23 cellular contexts compared by ENCODE assay signal in genomic region chr14:74506408-74506807, GRCh38. TPM values are rescaled to one million over a fixed set of nuclear protein-coding genes. Genes with fewer than 3 reads are reported as not detected.
A peak's percentile ranks its signal among the peaks of the same experiment; 100 is the strongest.
DNase-seq lines count a peak whose midpoint lies in the region; ATAC-seq lines count a peak whose summit lies in the region.
"Had no signal": no experiment of that assay in that cellular context is flagged by ENCODE, and none has a peak within 500 bp of the region (broad histone marks: within the 10 kb centered on the region; RNA-seq: fewer than 3 reads in every experiment).

No MANE protein-coding gene starts in this region.

- no peak overlapping the region for H3K27ac Mint-ChIP-seq in activated naive CD8-positive, alpha-beta T cell treated with anti-CD3 and anti-CD28 coated beads, Interleukin-2, amount 10 ng/mL, durations not matched to agents 7 days and 5 days
- H3K27ac Mint-ChIP-seq in activated naive CD8-positive, alpha-beta T cell treated with anti-CD3 and anti-CD28 coated beads for 36 hours, result no peak overlapping the region
- peak overlapping the region; percentile 57 for H3K27ac Mint-ChIP-seq in stimulated activated memory B cell treated with anti-CD40 and anti-IgM and Interleukin-4, amounts not matched to agents 10 μg/mL and 1 μg/mL and 100 μg/mL, for 72 hours
- H3K27ac Mint-ChIP-seq: activated CD4-positive, alpha-beta T cell treated with anti-CD3 and anti-CD28 coated beads, Interleukin-2, amount 10 ng/mL, durations not matched to agents 7 days and 5 days; activated T-cell treated with anti-CD3 and anti-CD28 coated beads, Interleukin-2, amount 50 U/mL, for 24 hours had no signal

- H3K4me1 Mint-ChIP-seq in activated naive CD8-positive, alpha-beta T cell treated with anti-CD3 and anti-CD28 coated beads, Interleukin-2, amount 10 ng/mL, durations not matched to agents 7 days and 5 days, result no peaks in the 10 kb centered on the region
- H3K4me1 Mint-ChIP-seq in activated naive CD8-positive, alpha-beta T cell treated with anti-CD3 and anti-CD28 coated beads for 36 hours, result no peaks in the 10 kb centered on the region
- peaks cover 19% of the 10 kb centered on the region for H3K4me1 Mint-ChIP-seq in stimulated activated memory B cell treated with anti-CD40 and anti-IgM and Interleukin-4, amounts not matched to agents 10 μg/mL and 1 μg/mL and 100 μg/mL, for 72 hours

- ATAC-seq in activated naive CD8-positive, alpha-beta T cell treated with anti-CD3 and anti-CD28 coated beads, Interleukin-2, amount 10 ng/mL, durations not matched to agents 7 days and 5 days (ENCODE audit: low read depth), result no peak
- ATAC-seq in stimulated activated memory B cell treated with anti-CD40 and anti-IgM and Interleukin-4, amounts not matched to agents 10 μg/mL and 1 μg/mL and 100 μg/mL, for 72 hours, result peak; percentile 37
- ATAC-seq: A549; HCT116; psoas muscle; stimulated activated naive CD8-positive, alpha-beta T cell treated with anti-CD3 and anti-CD28 coated beads, Interleukin-15, amount 100 ng/mL, for 72 hours had no signal

- no peaks in the 10 kb centered on the region for H3K36me3 Mint-ChIP-seq in activated naive CD8-positive, alpha-beta T cell treated with anti-CD3 and anti-CD28 coated beads, Interleukin-2, amount 10 ng/mL, durations not matched to agents 7 days and 5 days
- H3K36me3 Mint-ChIP-seq in activated naive CD8-positive, alpha-beta T cell treated with anti-CD3 and anti-CD28 coated beads for 36 hours, result no peaks in the 10 kb centered on the region
- no peaks in the 10 kb centered on the region for H3K36me3 Mint-ChIP-seq in stimulated activated memory B cell treated with anti-CD40 and anti-IgM and Interleukin-4, amounts not matched to agents 10 μg/mL and 1 μg/mL and 100 μg/mL, for 72 hours

- H3K4me3 Mint-ChIP-seq in activated naive CD8-positive, alpha-beta T cell treated with anti-CD3 and anti-CD28 coated beads, Interleukin-2, amount 10 ng/mL, durations not matched to agents 7 days and 5 days, result no peak overlapping the region
- no peak overlapping the region for H3K4me3 Mint-ChIP-seq in activated naive CD8-positive, alpha-beta T cell treated with anti-CD3 and anti-CD28 coated beads for 36 hours
- no peak overlapping the region for H3K4me3 Mint-ChIP-seq in stimulated activated memory B cell treated with anti-CD40 and anti-IgM and Interleukin-4, amounts not matched to agents 10 μg/mL and 1 μg/mL and 100 μg/mL, for 72 hours
- H3K4me3 Mint-ChIP-seq: activated CD4-positive, alpha-beta T cell treated with anti-CD3 and anti-CD28 coated beads, Interleukin-2, amount 10 ng/mL, durations not matched to agents 7 days and 5 days; activated T-cell treated with anti-CD3 and anti-CD28 coated beads, Interleukin-2, amount 50 U/mL, for 24 hours; stimulated activated naive CD8-positive, alpha-beta T cell treated with anti-CD3 and anti-CD28 coated beads, Interleukin-15, amount 100 ng/mL, for 72 hours had no signal

- peaks cover 6% of the 10 kb centered on the region for H3K27me3 Mint-ChIP-seq in activated naive CD8-positive, alpha-beta T cell treated with anti-CD3 and anti-CD28 coated beads, Interleukin-2, amount 10 ng/mL, durations not matched to agents 7 days and 5 days
- H3K27me3 Mint-ChIP-seq in activated naive CD8-positive, alpha-beta T cell treated with anti-CD3 and anti-CD28 coated beads for 36 hours, result peaks cover 3% of the 10 kb centered on the region
- peaks cover 29% of the 10 kb centered on the region for H3K27me3 Mint-ChIP-seq in stimulated activated memory B cell treated with anti-CD40 and anti-IgM and Interleukin-4, amounts not matched to agents 10 μg/mL and 1 μg/mL and 100 μg/mL, for 72 hours
- H3K27me3 Mint-ChIP-seq: activated T-cell treated with anti-CD3 and anti-CD28 coated beads, Interleukin-2, amount 50 U/mL, for 24 hours had no signal

- H3K9me3 Mint-ChIP-seq in activated naive CD8-positive, alpha-beta T cell treated with anti-CD3 and anti-CD28 coated beads, Interleukin-2, amount 10 ng/mL, durations not matched to agents 7 days and 5 days, result no peaks in the 10 kb centered on the region
- H3K9me3 Mint-ChIP-seq in activated naive CD8-positive, alpha-beta T cell treated with anti-CD3 and anti-CD28 coated beads for 36 hours, result no peaks in the 10 kb centered on the region
- H3K9me3 Mint-ChIP-seq in stimulated activated memory B cell treated with anti-CD40 and anti-IgM and Interleukin-4, amounts not matched to agents 10 μg/mL and 1 μg/mL and 100 μg/mL, for 72 hours, result no peaks in the 10 kb centered on the region
- H3K9me3 Mint-ChIP-seq: activated CD4-positive, alpha-beta T cell treated with anti-CD3 and anti-CD28 coated beads, Interleukin-2, amount 10 ng/mL, durations not matched to agents 7 days and 5 days; activated T-cell treated with anti-CD3 and anti-CD28 coated beads, Interleukin-2, amount 50 U/mL, for 24 hours; stimulated activated naive CD8-positive, alpha-beta T cell treated with anti-CD3 and anti-CD28 coated beads, Interleukin-15, amount 100 ng/mL, for 72 hours had no signal

- POLR2A ChIA-PET in activated naive CD8-positive, alpha-beta T cell treated with anti-CD3 and anti-CD28 coated beads, Interleukin-2, amount 10 ng/mL, durations not matched to agents 7 days and 5 days (lab: Charles Lee), result no interaction called here

- peak; percentile 22 for DNase-seq in activated naive CD8-positive, alpha-beta T cell treated with anti-CD3 and anti-CD28 coated beads, Interleukin-2, amount 10 ng/mL, durations not matched to agents 7 days and 5 days
- DNase-seq in activated naive CD8-positive, alpha-beta T cell treated with anti-CD3 and anti-CD28 coated beads for 36 hours, result no peak
- DNase-seq in NAMALWA (ENCODE audit: low spot score) (peak; percentile 52), islet precursor cell (peak; percentile 42), NOMO-1 treated with dmso at 0.1 percent for 144 hours (lab: John Stamatoyannopoulos, UW; ENCODE audit: unreplicated experiment) (no peak), germinal center (ENCODE audit: low spot score) (no peak), NCI-H2081 treated with DMSO at 0.1 percent for 48 hours (lab: John Stamatoyannopoulos, UW) (no peak)
- DNase-seq: activated CD4-positive, alpha-beta T cell treated with anti-CD3 and anti-CD28 coated beads, Interleukin-2, amount 10 ng/mL, durations not matched to agents 7 days and 5 days; activated naive CD4-positive, alpha-beta T cell treated with anti-CD3 and anti-CD28 coated beads, Interleukin-2, amount 50 U/mL, for 16 hours; DMS153; KBM-7; kidney; MM.1S; NCI-H1417 treated with DMSO at 0.1 percent for 48 hours; NCI-H2081; NCI-H774; psoas muscle; SK-N-SH; stimulated activated naive CD8-positive, alpha-beta T cell treated with anti-CD3 and anti-CD28 coated beads, Interleukin-15, amount 100 ng/mL, for 72 hours had no signal

RNA-seq across cellular contexts. Expression of gene ISCA2, which starts 12.8 kb away (rescaled TPM):
- total RNA-seq in activated naive CD8-positive, alpha-beta T cell treated with anti-CD3 and anti-CD28 coated beads, Interleukin-2, amount 10 ng/mL, durations not matched to agents 7 days and 5 days, result 10 to 100 TPM; 31.2 to 34.5 TPM
- total RNA-seq in activated naive CD8-positive, alpha-beta T cell treated with anti-CD3 and anti-CD28 coated beads for 36 hours, result 10 to 100 TPM; 29.7 to 31.0 TPM

RNA-seq across cellular contexts. Expression of gene NPC2, which starts 13.3 kb away (rescaled TPM):
- total RNA-seq in activated naive CD8-positive, alpha-beta T cell treated with anti-CD3 and anti-CD28 coated beads, Interleukin-2, amount 10 ng/mL, durations not matched to agents 7 days and 5 days, result 10 to 100 TPM; 39.5 to 42.1 TPM
- total RNA-seq in activated naive CD8-positive, alpha-beta T cell treated with anti-CD3 and anti-CD28 coated beads for 36 hours, result 10 to 100 TPM; 12.5 to 14.2 TPM

Comparison
In these comparisons a context has a peak if more than half of its experiments do, and no peak if none do; other contexts are left out.
1. DNase-seq: peak in activated naive CD8-positive, alpha-beta T cell treated with anti-CD3 and anti-CD28 coated beads, Interleukin-2, amount 10 ng/mL, durations not matched to agents 7 days and 5 days (single experiment), NAMALWA (single experiment) and islet precursor cell (single experiment); none in activated naive CD8-positive, alpha-beta T cell treated with anti-CD3 and anti-CD28 coated beads for 36 hours (single experiment), NOMO-1 treated with dmso at 0.1 percent for 144 hours (single experiment), germinal center (single experiment) and NCI-H2081 treated with DMSO at 0.1 percent for 48 hours (single experiment).